34 cellular contexts compared by ENCODE assay signal in the genomic region with DNA sequence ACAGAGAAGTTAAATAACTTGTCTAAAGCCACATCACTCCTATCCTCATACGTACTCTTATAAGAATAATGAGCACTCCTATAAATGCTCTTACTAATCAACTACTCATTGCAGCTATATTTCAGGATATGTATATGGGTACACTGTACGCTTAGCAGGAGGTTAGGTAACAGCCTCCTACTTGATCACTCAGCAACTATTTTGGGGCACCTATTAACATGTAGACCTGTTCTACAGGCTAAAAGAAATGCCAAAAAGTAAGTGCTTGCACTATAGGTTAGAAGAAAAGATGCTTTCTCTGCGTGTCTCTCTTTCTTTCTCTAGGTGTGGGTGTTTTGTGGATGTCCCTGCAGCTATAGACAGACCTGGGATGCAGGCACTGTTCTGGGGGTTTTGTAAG.
"Had no signal": no experiment of that assay in that cellular context is flagged by ENCODE, and none has a peak within 500 bp of the region (broad histone marks: within the 10 kb centered on the region; RNA-seq: fewer than 3 reads in every experiment).

No MANE protein-coding gene starts in this region.

- DNase-seq: Karpas-422, Kasumi-1, KG1, MG63, MM.1S, MV-4-11, NCI-H1048, NCI-H1092, NCI-H1092 treated with DMSO at 0.1 percent for 48 hours, NCI-H1105, NCI-H1105 treated with DMSO at 0.1 percent for 48 hours, NCI-H1417 treated with DMSO at 0.1 percent for 48 hours, NCI-H1436, NCI-H1436 treated with DMSO at 0.1 percent for 48 hours, NCI-H146, NCI-H1694, NCI-H1694 treated with DMSO at 0.1 percent for 48 hours, NCI-H187, NCI-H187 treated with DMSO at 0.1 percent for 48 hours, NCI-H1930, NCI-H2029, NCI-H2029 treated with DMSO at 0.1 percent for 48 hours, NCI-H2081, NCI-H2081 treated with DMSO at 0.1 percent for 48 hours, NCI-H2107, NCI-H2171, NCI-H2171 treated with DMSO at 0.1 percent for 48 hours, NCI-H2227 treated with DMSO at 0.1 percent for 48 hours, NCI-H226, NCI-H345, NCI-H446, NCI-H446 treated with DMSO at 0.1 percent for 48 hours, NCI-H510A had no signal

- H3K27me3 ChIP-seq: MG63 had no signal

- H3K4me3 ChIP-seq: MG63 had no signal

- H3K9me3 ChIP-seq: MG63 had no signal

- H3K27ac ChIP-seq: KMS-11 had no signal

- H3K36me3 ChIP-seq: MG63 had no signal
